1 cellular context compared by ENCODE assay signal in genomic region chr7:47500103-47500563, GRCh38.
TF ChIP-seq lines count a peak whose summit lies in the region.

No MANE protein-coding gene starts in this region.

TF ChIP-seq in HepG2, 621 proteins besides CTCF, POLR2A, EP300 and RAD21 (continued from another document and continues in another):
- TF ChIP-seq HNF4A (CRISPR knock-in tag; IDR thresholded peaks at IDR 0.05) (peak; percentile 67), ZBTB40 (IDR thresholded peaks at IDR 0.05) (no peak), ZBTB40 (CRISPR knock-in tag; IDR thresholded peaks at IDR 0.05) (no peak; the same call in 1 of the 2 replicates), ZNF550 (CRISPR knock-in tag; IDR thresholded peaks at IDR 0.05; ENCODE audit: borderline replicate concordance) (no peak), ZNF563 (CRISPR knock-in tag; IDR thresholded peaks at IDR 0.05) (0 out of 2 replicates have a peak, but pooled peaks have one; percentile 27), IKZF1 (IDR thresholded peaks at IDR 0.05) (no peak), ZNF382 (CRISPR knock-in tag; IDR thresholded peaks at IDR 0.05; ENCODE audit: borderline replicate concordance) (no peak), ZNF83 (CRISPR knock-in tag; IDR thresholded peaks at IDR 0.05; ENCODE audit: borderline replicate concordance) (no peak), ZBTB25 (CRISPR knock-in tag; IDR thresholded peaks at IDR 0.05) (no peak), REPIN1 (CRISPR knock-in tag; IDR thresholded peaks at IDR 0.05; ENCODE audit: borderline replicate concordance, low read depth) (peak; percentile 37; the same call in 1 of the 2 replicates), ZMYM2 (CRISPR knock-in tag; IDR thresholded peaks at IDR 0.05) (peak; percentile 91), PAX8 (CRISPR knock-in tag; IDR thresholded peaks at IDR 0.05; ENCODE audit: borderline replicate concordance) (no peak), GTF3A (CRISPR knock-in tag; conservative IDR thresholded peaks at IDR 0.05) (0 out of 2 replicates have a peak, but pooled peaks have one; percentile 28), MEF2D (CRISPR knock-in tag; IDR thresholded peaks at IDR 0.05) (peak; percentile 88; the same call in 1 of the 2 replicates), AHR (CRISPR knock-in tag; IDR thresholded peaks at IDR 0.05) (no peak), RARG (CRISPR knock-in tag; IDR thresholded peaks at IDR 0.05; ENCODE audit: low read depth) (no peak), LCORL (IDR thresholded peaks at IDR 0.05) (no peak), LCORL (CRISPR knock-in tag; IDR thresholded peaks at IDR 0.05) (peak; percentile 93), ZMAT3 (CRISPR knock-in tag; conservative IDR thresholded peaks at IDR 0.05) (no peak), RBM39 (IDR thresholded peaks at IDR 0.05; ENCODE audit: low read depth, low read length, poor library complexity, severe bottlenecking) (no peak), PLRG1 (conservative IDR thresholded peaks at IDR 0.05) (no peak), POLR2G (IDR thresholded peaks at IDR 0.05; ENCODE audit: low read depth, low read length) (no peak), ZNF792 (CRISPR knock-in tag; IDR thresholded peaks at IDR 0.05) (0 out of 2 replicates have a peak, but pooled peaks have one; percentile 25), AKNA (CRISPR knock-in tag; IDR thresholded peaks at IDR 0.05; ENCODE audit: borderline replicate concordance) (no peak)
- TF ChIP-seq, protein P1, sequence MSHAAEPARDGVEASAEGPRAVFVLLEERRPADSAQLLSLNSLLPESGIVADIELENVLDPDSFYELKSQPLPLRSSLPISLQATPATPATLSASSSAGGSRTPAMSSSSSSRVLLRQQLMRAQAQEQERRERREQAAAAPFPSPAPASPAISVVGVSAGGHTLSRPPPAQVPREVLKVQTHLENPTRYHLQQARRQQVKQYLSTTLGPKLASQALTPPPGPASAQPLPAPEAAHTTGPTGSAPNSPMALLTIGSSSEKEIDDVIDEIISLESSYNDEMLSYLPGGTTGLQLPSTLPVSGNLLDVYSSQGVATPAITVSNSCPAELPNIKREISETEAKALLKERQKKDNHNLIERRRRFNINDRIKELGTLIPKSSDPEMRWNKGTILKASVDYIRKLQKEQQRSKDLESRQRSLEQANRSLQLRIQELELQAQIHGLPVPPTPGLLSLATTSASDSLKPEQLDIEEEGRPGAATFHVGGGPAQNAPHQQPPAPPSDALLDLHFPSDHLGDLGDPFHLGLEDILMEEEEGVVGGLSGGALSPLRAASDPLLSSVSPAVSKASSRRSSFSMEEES (CRISPR knock-in tag; IDR thresholded peaks at IDR 0.05): 0 out of 2 replicates have a peak, but pooled peaks have one; percentile 35
- TF ChIP-seq, protein P2, sequence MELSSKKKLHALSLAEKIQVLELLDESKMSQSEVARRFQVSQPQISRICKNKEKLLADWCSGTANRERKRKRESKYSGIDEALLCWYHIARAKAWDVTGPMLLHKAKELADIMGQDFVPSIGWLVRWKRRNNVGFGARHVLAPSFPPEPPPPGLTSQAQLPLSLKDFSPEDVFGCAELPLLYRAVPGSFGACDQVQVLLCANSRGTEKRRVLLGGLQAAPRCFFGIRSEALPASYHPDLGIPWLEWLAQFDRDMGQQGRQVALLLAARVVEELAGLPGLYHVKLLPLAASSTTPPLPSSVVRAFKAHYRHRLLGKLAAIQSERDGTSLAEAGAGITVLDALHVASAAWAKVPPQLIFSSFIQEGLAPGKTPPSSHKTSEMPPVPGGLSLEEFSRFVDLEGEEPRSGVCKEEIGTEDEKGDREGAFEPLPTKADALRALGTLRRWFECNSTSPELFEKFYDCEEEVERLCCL (CRISPR knock-in tag; IDR thresholded peaks at IDR 0.05; ENCODE audit: borderline replicate concordance): no peak
- TF ChIP-seq, protein P3, sequence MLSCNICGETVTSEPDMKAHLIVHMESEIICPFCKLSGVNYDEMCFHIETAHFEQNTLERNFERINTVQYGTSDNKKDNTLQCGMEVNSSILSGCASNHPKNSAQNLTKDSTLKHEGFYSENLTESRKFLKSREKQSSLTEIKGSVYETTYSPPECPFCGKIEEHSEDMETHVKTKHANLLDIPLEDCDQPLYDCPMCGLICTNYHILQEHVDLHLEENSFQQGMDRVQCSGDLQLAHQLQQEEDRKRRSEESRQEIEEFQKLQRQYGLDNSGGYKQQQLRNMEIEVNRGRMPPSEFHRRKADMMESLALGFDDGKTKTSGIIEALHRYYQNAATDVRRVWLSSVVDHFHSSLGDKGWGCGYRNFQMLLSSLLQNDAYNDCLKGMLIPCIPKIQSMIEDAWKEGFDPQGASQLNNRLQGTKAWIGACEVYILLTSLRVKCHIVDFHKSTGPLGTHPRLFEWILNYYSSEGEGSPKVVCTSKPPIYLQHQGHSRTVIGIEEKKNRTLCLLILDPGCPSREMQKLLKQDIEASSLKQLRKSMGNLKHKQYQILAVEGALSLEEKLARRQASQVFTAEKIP (CRISPR knock-in tag; IDR thresholded peaks at IDR 0.05; ENCODE audit: borderline replicate concordance): no peak
- TF ChIP-seq, protein P4, sequence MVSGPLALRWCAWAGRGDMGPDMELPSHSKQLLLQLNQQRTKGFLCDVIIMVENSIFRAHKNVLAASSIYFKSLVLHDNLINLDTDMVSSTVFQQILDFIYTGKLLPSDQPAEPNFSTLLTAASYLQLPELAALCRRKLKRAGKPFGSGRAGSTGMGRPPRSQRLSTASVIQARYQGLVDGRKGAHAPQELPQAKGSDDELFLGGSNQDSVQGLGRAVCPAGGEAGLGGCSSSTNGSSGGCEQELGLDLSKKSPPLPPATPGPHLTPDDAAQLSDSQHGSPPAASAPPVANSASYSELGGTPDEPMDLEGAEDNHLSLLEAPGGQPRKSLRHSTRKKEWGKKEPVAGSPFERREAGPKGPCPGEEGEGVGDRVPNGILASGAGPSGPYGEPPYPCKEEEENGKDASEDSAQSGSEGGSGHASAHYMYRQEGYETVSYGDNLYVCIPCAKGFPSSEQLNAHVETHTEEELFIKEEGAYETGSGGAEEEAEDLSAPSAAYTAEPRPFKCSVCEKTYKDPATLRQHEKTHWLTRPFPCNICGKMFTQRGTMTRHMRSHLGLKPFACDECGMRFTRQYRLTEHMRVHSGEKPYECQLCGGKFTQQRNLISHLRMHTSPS (CRISPR knock-in tag; IDR thresholded peaks at IDR 0.05; ENCODE audit: low read depth): peak; percentile 77; the same call in 1 of the 2 replicates
- TF ChIP-seq, protein P5, sequence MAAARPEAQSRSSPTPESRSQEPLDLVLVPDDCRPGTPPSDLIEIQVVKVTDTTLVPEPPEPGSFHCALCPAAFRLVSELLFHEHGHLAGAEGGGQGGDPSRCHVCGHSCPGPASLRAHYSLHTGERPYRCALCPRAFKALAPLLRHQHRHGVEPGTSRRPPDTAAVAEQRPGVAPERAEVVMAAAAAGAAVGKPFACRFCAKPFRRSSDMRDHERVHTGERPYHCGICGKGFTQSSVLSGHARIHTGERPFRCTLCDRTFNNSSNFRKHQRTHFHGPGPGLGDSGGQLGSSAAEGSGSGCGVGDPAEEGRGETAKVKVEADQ (CRISPR knock-in tag; IDR thresholded peaks at IDR 0.05; ENCODE audit: borderline replicate concordance): no peak
- TF ChIP-seq, protein P6, sequence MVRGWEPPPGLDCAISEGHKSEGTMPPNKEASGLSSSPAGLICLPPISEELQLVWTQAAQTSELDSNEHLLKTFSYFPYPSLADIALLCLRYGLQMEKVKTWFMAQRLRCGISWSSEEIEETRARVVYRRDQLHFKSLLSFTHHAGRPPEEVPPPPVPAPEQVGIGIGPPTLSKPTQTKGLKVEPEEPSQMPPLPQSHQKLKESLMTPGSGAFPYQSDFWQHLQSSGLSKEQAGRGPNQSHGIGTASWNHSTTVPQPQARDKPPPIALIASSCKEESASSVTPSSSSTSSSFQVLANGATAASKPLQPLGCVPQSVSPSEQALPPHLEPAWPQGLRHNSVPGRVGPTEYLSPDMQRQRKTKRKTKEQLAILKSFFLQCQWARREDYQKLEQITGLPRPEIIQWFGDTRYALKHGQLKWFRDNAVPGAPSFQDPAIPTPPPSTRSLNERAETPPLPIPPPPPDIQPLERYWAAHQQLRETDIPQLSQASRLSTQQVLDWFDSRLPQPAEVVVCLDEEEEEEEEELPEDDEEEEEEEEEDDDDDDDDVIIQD (CRISPR knock-in tag; IDR thresholded peaks at IDR 0.05; ENCODE audit: low read depth): no peak
